Comparison of ENCODE assay signal across 1 cellular context in the genomic region with DNA sequence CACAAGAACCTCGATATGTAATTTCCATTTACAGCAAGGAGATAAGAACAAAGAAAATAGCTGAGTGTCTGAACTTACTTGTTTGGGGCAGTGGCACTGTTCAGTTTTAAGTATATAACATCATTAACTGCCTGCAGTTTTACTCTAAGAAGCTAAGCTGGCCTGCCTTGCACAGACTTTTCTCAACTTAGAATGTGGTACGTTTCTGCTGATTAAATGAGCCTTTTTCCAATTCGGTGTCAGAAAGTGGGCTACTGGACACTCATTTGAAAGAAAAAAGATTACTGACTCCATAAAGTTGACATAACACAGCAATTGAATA.
TF ChIP-seq lines count a peak whose summit lies in the region.

No MANE protein-coding gene starts in this region.

TF ChIP-seq in K562, 482 proteins besides CTCF, POLR2A, EP300 and RAD21 (continued from another document):
- peak; percentile 85; the same call in 1 of the 2 replicates for TF ChIP-seq CUX1 (CRISPR knock-in tag; IDR thresholded peaks at IDR 0.05)
- TF ChIP-seq ZSCAN32 (CRISPR knock-in tag; IDR thresholded peaks at IDR 0.05), result no peak
- TF ChIP-seq TAL1 (IDR thresholded peaks at IDR 0.05), result no peak
- no peak for TF ChIP-seq RCOR1 (IDR thresholded peaks at IDR 0.05; ENCODE audit: borderline replicate concordance in 1 of 2, low read depth in 2 of 2, low read length in 2 of 2)
- TF ChIP-seq KDM5B (IDR thresholded peaks at IDR 0.05; ENCODE audit: insufficient replicate concordance, low read depth, low read length), result peak; percentile 17
- TF ChIP-seq, protein P1, sequence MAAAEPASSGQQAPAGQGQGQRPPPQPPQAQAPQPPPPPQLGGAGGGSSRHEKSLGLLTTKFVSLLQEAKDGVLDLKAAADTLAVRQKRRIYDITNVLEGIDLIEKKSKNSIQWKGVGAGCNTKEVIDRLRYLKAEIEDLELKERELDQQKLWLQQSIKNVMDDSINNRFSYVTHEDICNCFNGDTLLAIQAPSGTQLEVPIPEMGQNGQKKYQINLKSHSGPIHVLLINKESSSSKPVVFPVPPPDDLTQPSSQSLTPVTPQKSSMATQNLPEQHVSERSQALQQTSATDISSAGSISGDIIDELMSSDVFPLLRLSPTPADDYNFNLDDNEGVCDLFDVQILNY (CRISPR knock-in tag; IDR thresholded peaks at IDR 0.05), result no peak
- no peak for TF ChIP-seq GATA2 (CRISPR knock-in tag; IDR thresholded peaks at IDR 0.05)
- peak; percentile 68 for TF ChIP-seq CHD1 (IDR thresholded peaks at IDR 0.05; ENCODE audit: low read length)
- TF ChIP-seq, protein P2, sequence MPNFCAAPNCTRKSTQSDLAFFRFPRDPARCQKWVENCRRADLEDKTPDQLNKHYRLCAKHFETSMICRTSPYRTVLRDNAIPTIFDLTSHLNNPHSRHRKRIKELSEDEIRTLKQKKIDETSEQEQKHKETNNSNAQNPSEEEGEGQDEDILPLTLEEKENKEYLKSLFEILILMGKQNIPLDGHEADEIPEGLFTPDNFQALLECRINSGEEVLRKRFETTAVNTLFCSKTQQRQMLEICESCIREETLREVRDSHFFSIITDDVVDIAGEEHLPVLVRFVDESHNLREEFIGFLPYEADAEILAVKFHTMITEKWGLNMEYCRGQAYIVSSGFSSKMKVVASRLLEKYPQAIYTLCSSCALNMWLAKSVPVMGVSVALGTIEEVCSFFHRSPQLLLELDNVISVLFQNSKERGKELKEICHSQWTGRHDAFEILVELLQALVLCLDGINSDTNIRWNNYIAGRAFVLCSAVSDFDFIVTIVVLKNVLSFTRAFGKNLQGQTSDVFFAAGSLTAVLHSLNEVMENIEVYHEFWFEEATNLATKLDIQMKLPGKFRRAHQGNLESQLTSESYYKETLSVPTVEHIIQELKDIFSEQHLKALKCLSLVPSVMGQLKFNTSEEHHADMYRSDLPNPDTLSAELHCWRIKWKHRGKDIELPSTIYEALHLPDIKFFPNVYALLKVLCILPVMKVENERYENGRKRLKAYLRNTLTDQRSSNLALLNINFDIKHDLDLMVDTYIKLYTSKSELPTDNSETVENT (CRISPR knock-in tag; IDR thresholded peaks at IDR 0.05), result no peak
- TF ChIP-seq EP400 (IDR thresholded peaks at IDR 0.05), result no peak
- TF ChIP-seq RUNX1 (IDR thresholded peaks at IDR 0.05; ENCODE audit: low read depth), result no peak
- peak in 1 of 3 experiments; percentile 15; a peak in 1 of 6 replicates for TF ChIP-seq ZBTB11 (CRISPR knock-in tag; IDR thresholded peaks at IDR 0.05)
